Comparison of ENCODE assay signal across 16 cellular contexts in genomic region chr3:123084192-123084591, GRCh38. TPM values are rescaled to one million over a fixed set of nuclear protein-coding genes. Genes with fewer than 3 reads are reported as not detected.
DNase-seq lines count a peak whose midpoint lies in the region; ATAC-seq, FAIRE-seq and TF ChIP-seq lines count a peak whose summit lies in the region.
"Had no signal": no experiment of that assay in that cellular context is flagged by ENCODE, and none has a peak within 500 bp of the region (broad histone marks: within the 10 kb centered on the region; RNA-seq: fewer than 3 reads in every experiment).

No MANE protein-coding gene starts in this region.

- H3K9me2 ChIP-seq in SK-N-SH, result no peaks in the 10 kb centered on the region

- H2AFZ ChIP-seq in SK-N-SH (ENCODE audit: low read depth), result no peak overlapping the region

- FAIRE-seq in pancreas (lab: Jason Lieb, UNC), result no peak
- FAIRE-seq: endometrium had no signal

- ATAC-seq in left ventricle myocardium superior (peak; percentile 81), pancreas (peak; percentile 43 to 55 (median 52)), GM19467 (IDR thresholded peaks at IDR 0.05; ENCODE audit: unreplicated experiment) (no peak), HG03378 (IDR thresholded peaks at IDR 0.05; ENCODE audit: unreplicated experiment) (no peak)
- ATAC-seq: activated CD4-positive, CD25-positive, alpha-beta regulatory T cell treated with anti-CD3 and anti-CD28 coated beads, Interleukin-2, amount 50 U/mL, for 24 hours; psoas muscle; stimulated activated naive CD8-positive, alpha-beta T cell treated with anti-CD3 and anti-CD28 coated beads, Interleukin-15, Interleukin-2, amounts not matched to agents 100 U/mL and 50 U/mL, for 24 hours had no signal

- H3K9me3 ChIP-seq in adrenal gland (replicated peaks in 1 of 3) (no peaks in the 10 kb centered on the region), pancreas (no peaks in the 10 kb centered on the region), SK-N-SH (no peaks in the 10 kb centered on the region)
- H3K9me3 ChIP-seq: psoas muscle had no signal

- no peaks in the 10 kb centered on the region for H3K27me3 ChIP-seq in H7 (ENCODE audit: control insufficient read depth, insufficient read depth, low read length)
- no peaks in the 10 kb centered on the region for H3K27me3 ChIP-seq in adrenal gland
- H3K27me3 ChIP-seq in pancreas, result no peaks in the 10 kb centered on the region
- H3K27me3 ChIP-seq in SK-N-SH (ENCODE audit: insufficient read depth), result no peaks in the 10 kb centered on the region

- CTCF ChIA-PET in SK-N-SH (lab: Yijun Ruan, JAX), result interaction anchor here (1.3 kb wide), 1 partner anchor 10 kb away, joined by 4 read pairs; no protein-coding TSS in a partner anchor

- H3K9ac ChIP-seq in SK-N-SH, result no peak overlapping the region

- TF ChIP-seq CTCF in adrenal gland (IDR thresholded peaks at IDR 0.05), result no peak
- no peak for TF ChIP-seq CTCF in pancreas (IDR thresholded peaks at IDR 0.05)
- TF ChIP-seq CTCF in SK-N-SH (IDR thresholded peaks at IDR 0.05), result no peak

- H3K36me3 ChIP-seq in H7 (replicated peaks; ENCODE audit: control insufficient read depth, insufficient read depth, low read length), result no peaks in the 10 kb centered on the region
- no peaks in the 10 kb centered on the region for H3K36me3 ChIP-seq in adrenal gland (replicated peaks in 1 of 2)
- no peaks in the 10 kb centered on the region for H3K36me3 ChIP-seq in pancreas
- H3K36me3 ChIP-seq in SK-N-SH (replicated peaks in 1 of 2; ENCODE audit: control insufficient read depth in 1 of 2, insufficient read depth in 2 of 2, low read length in 1 of 2), result peaks cover 0 to 7% of the 10 kb centered on the region in 2 experiments

- H3K4me3 ChIP-seq in H7 (ENCODE audit: insufficient read depth, low read depth, low read length) (no peak overlapping the region), adrenal gland (no peak overlapping the region), pancreas (no peak overlapping the region), SK-N-SH (ENCODE audit: low read depth in 2 of 2, low read length in 1 of 2) (no peak overlapping the region)
- H3K4me3 ChIP-seq: psoas muscle had no signal

- no peak for TF ChIP-seq POLR2A in adrenal gland (IDR thresholded peaks at IDR 0.05)

- TF ChIP-seq EP300 in SK-N-SH (IDR thresholded peaks at IDR 0.05; ENCODE audit: borderline replicate concordance in 1 of 2, low read depth in 1 of 2, low read length in 1 of 2), result no peak

- intact Hi-C loops in adrenal gland (cut with DNase I) (no loop called here), left ventricle myocardium superior (cut with micrococcal nuclease) (no loop called here), pancreas (cut with DNase I) (no loop called here)

- H3K4me1 ChIP-seq in adrenal gland (replicated peaks in 1 of 2) (peaks cover 64 to 99% of the 10 kb centered on the region in 2 donors), pancreas (peaks cover 25 to 44% (median 38%) of the 10 kb centered on the region in 3 donors), SK-N-SH (ENCODE audit: control insufficient read depth in 1 of 2, insufficient read depth in 2 of 2, low read depth in 1 of 2, low read length in 1 of 2) (peaks cover 52 to 75% of the 10 kb centered on the region in 2 experiments)

- WGBS in adrenal gland, 4 donors, result 17 to 24% (median 21%) methylated on average over 6 of the region's 6 CpGs
- WGBS in pancreas, 2 donors, result 36 to 47% methylated on average over 6 of the region's 6 CpGs
- WGBS in SK-N-SH (ENCODE audit: low lambda C conversion rate), result 79% methylated on average over 6 of the region's 6 CpGs

- TF ChIP-seq RAD21 in SK-N-SH (IDR thresholded peaks at IDR 0.05; ENCODE audit: low read length), result no peak

- peaks cover 98% of the 10 kb centered on the region for H4K20me1 ChIP-seq in SK-N-SH (ENCODE audit: insufficient read depth)

- H3K79me2 ChIP-seq in SK-N-SH (ENCODE audit: insufficient read depth), result peaks cover 92% of the 10 kb centered on the region

- POLR2A ChIA-PET in SK-N-SH (lab: Yijun Ruan, JAX), result no interaction called here

- DNase-seq in H7 (peak; percentile 53), adrenal gland (peak in 5 of 7 donors; percentile 54 to 75 (median 65)), left ventricle myocardium superior (peak; percentile 54), pancreas (no peak), T-helper 1 cell (no peak), SK-N-SH (no peak)
- DNase-seq: hippocampal formation; KBM-7; NCI-H2081 treated with DMSO at 0.1 percent for 48 hours; psoas muscle; stimulated activated CD4-positive, alpha-beta T cell treated with anti-CD3 and anti-CD28 coated beads, Interleukin-4, amount 100 ng/mL, for 4 hours; stimulated activated naive CD8-positive, alpha-beta T cell treated with anti-CD3 and anti-CD28 coated beads, Interleukin-15, Interleukin-2, amounts not matched to agents 100 U/mL and 50 U/mL, for 24 hours had no signal

- H3K4me2 ChIP-seq in SK-N-SH, result no peak overlapping the region; the same call in 1 of the 2 replicates

- peaks cover 14% of the 10 kb centered on the region for H3F3A ChIP-seq in SK-N-SH (replicated peaks; ENCODE audit: insufficient read depth)

- H3K27ac ChIP-seq in adrenal gland (peak overlapping the region; percentile 27 to 76 (median 53)), pancreas (peak overlapping the region in 2 of 4 donors; percentile 13 to 30), SK-N-SH (ENCODE audit: low read depth in 2 of 2, low read length in 1 of 2) (peak overlapping the region in 1 of 2 experiments; percentile 96; a peak in 2 of 4 replicates)
- H3K27ac ChIP-seq: psoas muscle had no signal

TF ChIP-seq in SK-N-SH, 30 proteins besides CTCF, POLR2A, EP300 and RAD21 (continues in another document):
- TF ChIP-seq NFIC (IDR thresholded peaks at IDR 0.05; ENCODE audit: borderline replicate concordance), result no peak
- no peak for TF ChIP-seq NRF1 (IDR thresholded peaks at IDR 0.05; ENCODE audit: low read depth, low read length)
- no peak for TF ChIP-seq MAX (IDR thresholded peaks at IDR 0.05; ENCODE audit: low read depth)
- TF ChIP-seq IRF3 (IDR thresholded peaks at IDR 0.05; ENCODE audit: low read depth, low read length), result no peak
- TF ChIP-seq USF1 (IDR thresholded peaks at IDR 0.05; ENCODE audit: borderline replicate concordance, low read depth), result no peak
- no peak for TF ChIP-seq USF2 (IDR thresholded peaks at IDR 0.05; ENCODE audit: borderline replicate concordance, low read depth, low read length)
- TF ChIP-seq JUND (IDR thresholded peaks at IDR 0.05), result no peak
- no peak for TF ChIP-seq CHD2 (IDR thresholded peaks at IDR 0.05; ENCODE audit: low read length, partially characterized antibody)
- no peak for TF ChIP-seq TEAD4 (IDR thresholded peaks at IDR 0.05; ENCODE audit: borderline replicate concordance, insufficient read depth)
- TF ChIP-seq SIN3A (IDR thresholded peaks at IDR 0.05; ENCODE audit: borderline replicate concordance, low read depth, low read length), result no peak
- no peak for TF ChIP-seq SMC3 (IDR thresholded peaks at IDR 0.05; ENCODE audit: low read depth, low read length)

RNA-seq across cellular contexts. Expression of gene PDIA5, which starts 17.4 kb away (rescaled TPM):
- 31.7 and 34.2 TPM in 2 replicates for total RNA-seq in H7 (2014; rRNA removed; shearing (Covaris generic))
- total RNA-seq in adrenal gland, result 10 to 100 TPM; 39.0 to 88.9 (median 56.7) TPM
- polyA plus RNA-seq in adrenal gland, result 10 to 100 TPM; 27.0 to 52.6 (median 29.3) TPM
- 4.8 TPM for total RNA-seq in left ventricle myocardium superior
- 10 to 100 TPM; 19.8 to 29.3 (median 26.2) TPM for total RNA-seq in pancreas
- 10 to 100 TPM; 22.2 to 26.9 TPM for polyA plus RNA-seq in pancreas
- 28.0 and 28.6 TPM in 2 replicates for polyA plus RNA-seq in SK-N-SH (2012; rRNA removed)
- polyA plus RNA-seq in SK-N-SH (2012; cell fraction: cytosol; rRNA removed), result 25.2 and 27.2 TPM in 2 replicates
- 35.3 and 38.5 TPM in 2 replicates for polyA plus RNA-seq in SK-N-SH (2012; cell fraction: nucleus; rRNA removed)

RNA-seq across cellular contexts. Expression of gene SEMA5B, which starts 56.6 kb away (rescaled TPM):
- 16.4 and 22.4 TPM in 2 replicates for total RNA-seq in H7 (2014; rRNA removed; shearing (Covaris generic))
- total RNA-seq in adrenal gland (1 to 10 TPM in 6 of 8 donors, under 1 TPM in 2; 0.35 to 2.1 (median 1.6) TPM), left ventricle myocardium superior (4.2 TPM), pancreas (1 to 10 TPM in 2 of 6 donors, under 1 TPM in 4; 0.52 to 2.7 (median 0.84) TPM)
- polyA plus RNA-seq in adrenal gland (1 to 10 TPM in 2 of 3 donors, under 1 TPM in 1; 0.99 to 4.3 (median 3.0) TPM), pancreas (10 to 100 TPM in 1 of 2 donors, 1 to 10 TPM in 1; 3.5 to 11.0 TPM), SK-N-SH (2012; rRNA removed) (0.43 and 0.75 TPM in 2 replicates)
- polyA plus RNA-seq in SK-N-SH (2012; cell fraction: cytosol; rRNA removed), result 0.08 and 0.16 TPM in 2 replicates
- polyA plus RNA-seq in SK-N-SH (2012; cell fraction: nucleus; rRNA removed), result 0.19 and 0.69 TPM in 2 replicates

Comparison
In these comparisons a context has a peak if more than half of its experiments do, and no peak if none do; other contexts are left out.
1. DNase-seq: peak in H7 (single experiment), adrenal gland (5 of 7) and left ventricle myocardium superior (single experiment); none in pancreas (0 of 6), T-helper 1 cell (0 of 5) and SK-N-SH (single experiment).
2. ATAC-seq: peak in left ventricle myocardium superior (single experiment) and pancreas (4 of 4); none in GM19467 (single experiment) and HG03378 (single experiment).